In genomic region chr10:59626523-59626869, GRCh38 we compare ENCODE assay signal across 13 cellular contexts.
DNase-seq lines count a peak whose midpoint lies in the region; ATAC-seq, FAIRE-seq and TF ChIP-seq lines count a peak whose summit lies in the region.
"Had no signal": no experiment of that assay in that cellular context is flagged by ENCODE, and none has a peak within 500 bp of the region (broad histone marks: within the 10 kb centered on the region; RNA-seq: fewer than 3 reads in every experiment).

No MANE protein-coding gene starts in this region.

- H3K9me3 ChIP-seq in HEK293 (ENCODE audit: control insufficient read depth, insufficient read depth, low read depth, low read length) (no peaks in the 10 kb centered on the region), MM.1S (replicated peaks; ENCODE audit: insufficient read depth, low read length) (no peaks in the 10 kb centered on the region), body of pancreas (no peaks in the 10 kb centered on the region), HepG2 (ENCODE audit: low read length) (no peaks in the 10 kb centered on the region), BE2C (no peaks in the 10 kb centered on the region)
- H3K9me3 ChIP-seq: Caco-2, colonic mucosa had no signal

- no peaks in the 10 kb centered on the region for H3K9me2 ChIP-seq in MM.1S (replicated peaks; ENCODE audit: insufficient read depth, low read length)

- H3F3A ChIP-seq in MM.1S (ENCODE audit: insufficient read depth, low read length): no peaks in the 10 kb centered on the region

- WGBS in body of pancreas, 2 donors: 36 to 42% methylated on average over 3 of the region's 3 CpGs
- 37% methylated on average over 3 of the region's 3 CpGs for WGBS in HepG2 (ENCODE audit: low lambda C conversion rate)

- H3K4me3 ChIP-seq in HEK293 (ENCODE audit: low read depth, low read length) (no peak overlapping the region), MM.1S (ENCODE audit: low read length) (no peak overlapping the region), body of pancreas (no peak overlapping the region), HepG2 (replicated peaks in 1 of 3; ENCODE audit: insufficient read depth in 1 of 3, low read depth in 2 of 3, low read length in 3 of 3) (no peak overlapping the region), BE2C (ENCODE audit: low read depth, low read length) (no peak overlapping the region)
- H3K4me3 ChIP-seq: colonic mucosa, SK-N-MC had no signal

- peak overlapping the region; percentile 40; the same call in 1 of the 2 replicates for H3K4me2 ChIP-seq in MM.1S (ENCODE audit: low read depth, low read length)
- no peak overlapping the region for H3K4me2 ChIP-seq in HepG2 (ENCODE audit: low read depth, low read length)

- ATAC-seq in body of pancreas (peak; percentile 16), HepG2 (no peak)

- H3K4me1 ChIP-seq in HEK293 (ENCODE audit: control insufficient read depth, insufficient read depth, low read length): no peaks in the 10 kb centered on the region
- peaks cover 15% of the 10 kb centered on the region for H3K4me1 ChIP-seq in MM.1S (ENCODE audit: low read length)
- no peaks in the 10 kb centered on the region for H3K4me1 ChIP-seq in body of pancreas
- no peaks in the 10 kb centered on the region for H3K4me1 ChIP-seq in HepG2 (ENCODE audit: insufficient read depth, low read length)
- no peaks in the 10 kb centered on the region for H3K4me1 ChIP-seq in BE2C

- TF ChIP-seq EP300 in HepG2 (IDR thresholded peaks at IDR 0.05; ENCODE audit: low read depth in 2 of 2, low read length in 2 of 2) (no peak), HepG2 (CRISPR knock-in tag; IDR thresholded peaks at IDR 0.05; ENCODE audit: borderline replicate concordance) (no peak)

- H4K20me1 ChIP-seq in MM.1S (ENCODE audit: insufficient read depth, low read length): no peaks in the 10 kb centered on the region
- no peaks in the 10 kb centered on the region for H4K20me1 ChIP-seq in HepG2 (ENCODE audit: insufficient read depth, low read length)

- no peak overlapping the region for H3K27ac ChIP-seq in HEK293 (ENCODE audit: extremely low read depth, low read depth, low read length)
- H3K27ac ChIP-seq in MM.1S (ENCODE audit: low read length): no peak overlapping the region
- H3K27ac ChIP-seq in body of pancreas: no peak overlapping the region
- no peak overlapping the region for H3K27ac ChIP-seq in HepG2 (ENCODE audit: extremely low read length, insufficient read depth, low read length)
- H3K27ac ChIP-seq: colonic mucosa, SK-N-MC had no signal

- TF ChIP-seq CTCF in HEK293 (tag by site-specific recombination; IDR thresholded peaks at IDR 0.05): no peak
- no peak for TF ChIP-seq CTCF in MM.1S (IDR thresholded peaks at IDR 0.05; ENCODE audit: low read length)
- TF ChIP-seq CTCF in body of pancreas (IDR thresholded peaks at IDR 0.05): no peak
- TF ChIP-seq CTCF in HepG2 (CRISPR knock-in tag; IDR thresholded peaks at IDR 0.05): no peak
- TF ChIP-seq CTCF in BE2C (IDR thresholded peaks at IDR 0.05; ENCODE audit: low read depth, low read length): no peak
- no peak for TF ChIP-seq CTCF in GM20000 (IDR thresholded peaks at IDR 0.05; ENCODE audit: extremely low read depth, missing control alignments)

- TF ChIP-seq RAD21 in HepG2 (CRISPR knock-in tag; IDR thresholded peaks at IDR 0.05): no peak

- FAIRE-seq in HepG2 (lab: Jason Lieb, UNC): no peak
- FAIRE-seq: HTR-8/SVneo had no signal

- H3K27me3 ChIP-seq in MM.1S (replicated peaks; ENCODE audit: insufficient read depth, low read length) (no peaks in the 10 kb centered on the region), body of pancreas (no peaks in the 10 kb centered on the region), HepG2 (ENCODE audit: control insufficient read depth in 1 of 2, insufficient read depth in 2 of 2, low read length in 2 of 2) (no peaks in the 10 kb centered on the region; a peak in 1 of 5 replicates), BE2C (no peaks in the 10 kb centered on the region)
- H3K27me3 ChIP-seq: colonic mucosa had no signal

- intact Hi-C loops in body of pancreas (cut with DNase I) (no loop called here), HepG2 (cut with micrococcal nuclease; ENCODE audit: unreplicated experiment) (loop anchor here (1.0 to 10.0 kb wide), 8 partner anchors 179 to 806 kb away; partner anchors contain the start of gene CCDC6)

- TF ChIP-seq POLR2A in body of pancreas (IDR thresholded peaks at IDR 0.05) (no peak), HepG2 (IDR thresholded peaks at IDR 0.05; ENCODE audit: insufficient read depth in 1 of 2, low read depth in 2 of 2, low read length in 2 of 2) (no peak)

- in situ Hi-C loops in HepG2 (cut with HindIII; ENCODE audit: extremely low pct_ligation_motif_present, low pct_unique_long_range_greater_than_20kb): loop anchor here (5.0 to 10.0 kb wide), 3 partner anchors 181 to 672 kb away; no protein-coding TSS in a partner anchor

- H3K9ac ChIP-seq in MM.1S (ENCODE audit: low read length) (no peak overlapping the region), HepG2 (ENCODE audit: insufficient read depth, low read depth, low read length) (no peak overlapping the region)

- DNase-seq in MM.1S (no peak), body of pancreas (peak in 1 of 4 donors; percentile 9), HepG2 (ENCODE audit: low spot score) (no peak), DMS79 treated with DMSO at 0.1 percent for 48 hours (lab: John Stamatoyannopoulos, UW) (no peak), BE2C (no peak), GM20000 (ENCODE audit: low spot score) (no peak)
- DNase-seq: activated B cell treated with CpG ODN at 0.5 μM for 24 hours, right cardiac atrium had no signal

- no peaks in the 10 kb centered on the region for H3K36me3 ChIP-seq in HEK293 (ENCODE audit: control insufficient read depth in 2 of 2, insufficient read depth in 1 of 2, low read length in 2 of 2)
- no peaks in the 10 kb centered on the region for H3K36me3 ChIP-seq in MM.1S (replicated peaks; ENCODE audit: insufficient read depth, low read length)
- H3K36me3 ChIP-seq in body of pancreas (replicated peaks in 1 of 2; ENCODE audit: insufficient read depth in 1 of 2, low read depth in 2 of 2): no peaks in the 10 kb centered on the region
- H3K36me3 ChIP-seq in HepG2 (replicated peaks in 1 of 2; ENCODE audit: control insufficient read depth in 1 of 2, insufficient read depth in 2 of 2, low read length in 2 of 2): no peaks in the 10 kb centered on the region
- no peaks in the 10 kb centered on the region for H3K36me3 ChIP-seq in BE2C
- H3K36me3 ChIP-seq: colonic mucosa had no signal

- H2AFZ ChIP-seq in MM.1S (ENCODE audit: low read length): peak overlapping the region; percentile 43; the same call in 1 of the 2 replicates
- H2AFZ ChIP-seq in HepG2 (ENCODE audit: low read length): no peak overlapping the region

- H3K79me2 ChIP-seq in MM.1S (ENCODE audit: low read length) (no peaks in the 10 kb centered on the region), HepG2 (ENCODE audit: insufficient read depth, low read length) (no peaks in the 10 kb centered on the region)

- POLR2A ChIA-PET in HEK293 (lab: Yijun Ruan, JAX) (no interaction called here), HepG2 (lab: Yijun Ruan, JAX) (no interaction called here)

- CTCF ChIA-PET in HEK293 (lab: Yijun Ruan, JAX): interaction anchor here (0.6 to 3.3 kb wide), 42 partner anchors 9 to 582 kb away, joined by 3 to 31 read pairs (median 4); no protein-coding TSS in a partner anchor
- CTCF ChIA-PET in HepG2 (lab: Yijun Ruan, JAX; ENCODE audit: low intra/inter-chr PET ratio, low total read pairs): interaction anchor here (1.3 to 3.5 kb wide), 4 partner anchors 50 to 406 kb away, joined by 4 to 35 read pairs (median 12); no protein-coding TSS in a partner anchor

- no TSS peak for BruUV-seq in HepG2 (replicated peaks; lab: Mats Ljungman, UMichigan)

TF ChIP-seq in HEK293, 187 proteins besides CTCF, POLR2A, EP300 and RAD21:
- 0 out of 2 replicates have a peak, but pooled peaks have one; percentile 27 for TF ChIP-seq SCRT1 (tag by site-specific recombination; IDR thresholded peaks at IDR 0.05; ENCODE audit: borderline replicate concordance)
- TF ChIP-seq ZNF335 (tag by site-specific recombination; conservative IDR thresholded peaks at IDR 0.05): peak; percentile 77
- TF ChIP-seq ZNF174 (tag by site-specific recombination; IDR thresholded peaks at IDR 0.05): no peak

TF ChIP-seq in HepG2, 621 proteins besides CTCF, POLR2A, EP300 and RAD21:
- TF ChIP-seq ZNF558 (CRISPR knock-in tag; IDR thresholded peaks at IDR 0.05; ENCODE audit: borderline replicate concordance): no peak
- peak; percentile 44; the same call in 1 of the 2 replicates for TF ChIP-seq CEBPB (IDR thresholded peaks at IDR 0.05; ENCODE audit: borderline replicate concordance, low read depth, low read length)
TF ChIP-seq in HepG2: peak in this region for 1.

Comparison
In these comparisons a context has a peak if more than half of its experiments do, and no peak if none do; other contexts are left out.
1. Of the 63 proteins assayed by ChIP-seq in both HepG2 and HEK293: peak only in HepG2: none; only in HEK293: ZNF335; in both: none; in neither: 62.